In the genomic region with DNA sequence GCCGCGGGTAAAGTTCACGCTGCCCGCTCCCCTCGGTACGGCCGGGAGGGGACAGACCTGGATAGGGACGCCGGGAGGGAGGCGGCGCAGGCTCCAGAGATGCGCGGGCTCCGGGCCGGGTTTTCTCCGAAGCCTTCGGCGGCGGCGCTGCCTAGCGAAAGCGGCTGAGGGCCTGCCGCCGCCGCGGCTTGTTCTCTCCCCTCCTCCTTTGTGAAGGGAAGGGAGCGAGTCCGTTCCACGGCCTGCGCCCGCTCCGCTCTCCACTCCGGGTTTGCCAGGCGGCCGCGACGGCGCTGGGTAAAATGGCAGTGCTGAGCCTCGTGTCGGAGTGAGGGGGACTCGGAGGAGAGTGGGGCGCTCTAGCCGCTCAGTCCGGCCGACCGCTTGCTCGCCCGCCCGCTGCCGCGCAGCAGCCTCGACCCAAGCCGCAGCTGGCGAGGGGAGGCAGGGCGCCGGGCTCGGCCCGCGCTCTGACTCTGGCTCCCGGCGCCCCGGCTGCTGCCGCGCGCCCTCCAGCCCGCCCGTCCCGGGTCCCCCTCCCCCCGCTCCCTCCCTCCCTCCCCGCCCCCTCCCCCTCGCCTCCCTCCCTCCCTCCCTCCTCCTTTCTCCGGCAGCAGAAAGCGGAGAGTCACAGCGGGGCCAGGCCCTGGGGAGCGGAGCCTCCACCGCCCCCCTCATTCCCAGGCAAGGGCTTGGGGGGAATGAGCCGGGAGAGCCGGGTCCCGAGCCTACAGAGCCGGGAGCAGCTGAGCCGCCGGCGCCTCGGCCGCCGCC, we compare ENCODE assay signal across 8 cellular contexts. TPM values are rescaled to one million over a fixed set of nuclear protein-coding genes. Genes with fewer than 3 reads are reported as not detected.
A peak's percentile ranks its signal among the peaks of the same experiment; 100 is the strongest.
DNase-seq lines count a peak whose midpoint lies in the region; ATAC-seq, FAIRE-seq and TF ChIP-seq lines count a peak whose summit lies in the region.

A gene (plus strand): TSS at position 599 of the 774 bp plus-strand sequence. CDS start 389 bp downstream, outside the sequence.

- peaks cover 12% of the 10 kb centered on the region for H3K4me1 Mint-ChIP-seq in astrocyte (ENCODE audit: low read depth, unreplicated experiment)

- H3K27me3 Mint-ChIP-seq in astrocyte (ENCODE audit: low read depth, unreplicated experiment) = no peaks in the 10 kb centered on the region

- H3K9me3 Mint-ChIP-seq in astrocyte (ENCODE audit: unreplicated experiment) = no peaks in the 10 kb centered on the region

- peak within 1 kb of the TSS; percentile 67 for H2AFZ ChIP-seq in astrocyte (ENCODE audit: low read depth, low read length)

- peak within 1 kb of the TSS; percentile 86 for H3K9ac ChIP-seq in astrocyte (ENCODE audit: low read length)

- H3K4me2 ChIP-seq in astrocyte (ENCODE audit: low read length) = peak within 1 kb of the TSS; percentile 95

- peaks cover 29% of the 10 kb centered on the region for H4K20me1 ChIP-seq in astrocyte (ENCODE audit: insufficient read depth, low read length)

- no peaks in the 10 kb centered on the region for H3K36me3 Mint-ChIP-seq in astrocyte (ENCODE audit: low read depth, unreplicated experiment)

- peaks cover 48% of the 10 kb centered on the region for H3K79me2 ChIP-seq in astrocyte (ENCODE audit: insufficient read depth, low read length)

- no peaks in the 10 kb centered on the region for H3K36me3 ChIP-seq in astrocyte (ENCODE audit: insufficient read depth, low read length)
- H3K36me3 ChIP-seq in urinary bladder (ENCODE audit: insufficient read depth) = no peaks in the 10 kb centered on the region

- H3K4me1 ChIP-seq in astrocyte (ENCODE audit: insufficient read depth, low read length) = peaks cover 48% of the 10 kb centered on the region
- H3K4me1 ChIP-seq in right cardiac atrium (ENCODE audit: control insufficient read depth, insufficient read depth, low read length) = peaks cover 8% of the 10 kb centered on the region
- peaks cover 2% of the 10 kb centered on the region for H3K4me1 ChIP-seq in urinary bladder (ENCODE audit: insufficient read depth)

- H3K4me3 Mint-ChIP-seq in astrocyte (ENCODE audit: unreplicated experiment) = peak within 1 kb of the TSS; percentile 83

- WGBS in right cardiac atrium = under 1% methylated on average over 84 of the region's 86 CpGs
- under 1% methylated on average over 85 of the region's 86 CpGs for WGBS in urinary bladder

- no peak for TF ChIP-seq CTCF in astrocyte (IDR thresholded peaks at IDR 0.05; ENCODE audit: insufficient read depth, low read depth, low read length)

- peak within 1 kb of the TSS; percentile 92 for H3K27ac Mint-ChIP-seq in astrocyte (ENCODE audit: unreplicated experiment)

- H3K4me3 ChIP-seq in astrocyte (ENCODE audit: insufficient read depth, low read depth, low read length) = peak within 1 kb of the TSS; percentile 74
- peak within 1 kb of the TSS; percentile 98 for H3K4me3 ChIP-seq in right cardiac atrium (ENCODE audit: low read length)
- peak within 1 kb of the TSS; percentile 99 for H3K4me3 ChIP-seq in urinary bladder (ENCODE audit: low read depth, low read length)

- FAIRE-seq in astrocyte (lab: Jason Lieb, UNC) = no peak

- DNase-seq in NCI-H2081 treated with DMSO at 0.1 percent for 48 hours (lab: John Stamatoyannopoulos, UW) = peak; percentile 58
- peak; percentile 92 for DNase-seq in T-helper 9 cell
- peak; percentile 97 for DNase-seq in astrocyte (ENCODE audit: low read depth)
- peak; percentile 95 to 99 (median 98) for DNase-seq in right cardiac atrium
- peak; percentile 95 for DNase-seq in pulmonary artery endothelial cell (ENCODE audit: low read depth, low spot score)

- ATAC-seq in GM18502 (IDR thresholded peaks at IDR 0.05; ENCODE audit: poor library complexity, unreplicated experiment) = peak; percentile 46
- peak; percentile 38 for ATAC-seq in HG02981 (IDR thresholded peaks at IDR 0.05; ENCODE audit: unreplicated experiment)
- ATAC-seq in right cardiac atrium = peak; percentile 81 to 84

- intact Hi-C loops in right cardiac atrium (cut with DNase I) = loop anchor here in 3 of 4 donors (2.0 to 10.0 kb wide), 3 partner anchors 49 to 93 kb away; a partner anchor contains a TSS

- H3K27me3 ChIP-seq in astrocyte (ENCODE audit: insufficient read depth, low read length) (no peaks in the 10 kb centered on the region), right cardiac atrium (ENCODE audit: control insufficient read depth, insufficient read depth) (no peaks in the 10 kb centered on the region)

- H3K9me3 ChIP-seq in astrocyte (ENCODE audit: insufficient read depth, low read depth, low read length) = no peaks in the 10 kb centered on the region
- no peaks in the 10 kb centered on the region for H3K9me3 ChIP-seq in right cardiac atrium (ENCODE audit: control insufficient read depth, low read length)

- peak within 1 kb of the TSS; percentile 79 for H3K27ac ChIP-seq in astrocyte (ENCODE audit: low read depth, low read length)
- H3K27ac ChIP-seq in right cardiac atrium (ENCODE audit: low read length) = peak within 1 kb of the TSS; percentile 99
- peak within 1 kb of the TSS; percentile 98 for H3K27ac ChIP-seq in urinary bladder (ENCODE audit: low read depth)

RNA-seq across cellular contexts. Expression of the gene that starts here (rescaled TPM):
- total RNA-seq in astrocyte = 72.3 and 85.1 TPM in 2 replicates
- total RNA-seq in right cardiac atrium = 10 to 100 TPM; 33.1 to 45.3 (median 40.0) TPM
- polyA plus RNA-seq in right cardiac atrium = 15.7 TPM
- 12.5 and 15.1 TPM in 2 replicates for total RNA-seq in pulmonary artery endothelial cell
- total RNA-seq in urinary bladder = 40.6 TPM
- polyA plus RNA-seq in urinary bladder = 31.8 TPM

Comparison
In these comparisons a context has a peak if more than half of its experiments do, and no peak if none do; other contexts are left out.
1. Peak in every context shown above with its lines: DNase-seq, ATAC-seq, H3K4me3 ChIP-seq and H3K27ac ChIP-seq.